26 cellular contexts compared by ENCODE assay signal in genomic region chr3:29203846-29204245, GRCh38.
"Had no signal": no experiment of that assay in that cellular context is flagged by ENCODE, and none has a peak within 500 bp of the region (broad histone marks: within the 10 kb centered on the region; RNA-seq: fewer than 3 reads in every experiment).

No MANE protein-coding gene starts in this region.

- H3K36me3 ChIP-seq: esophagus muscularis mucosa, gastroesophageal sphincter, left ventricle myocardium inferior, lower lobe of right lung, neural progenitor cell, right lobe of liver, tibial artery, upper lobe of left lung, uterus had no signal

- H3K27me3 ChIP-seq: esophagus muscularis mucosa, gastroesophageal sphincter, neural progenitor cell, right lobe of liver, tibial artery, upper lobe of left lung, uterus had no signal

- H2AFZ ChIP-seq: neural progenitor cell had no signal

- H3K9me3 ChIP-seq: esophagus muscularis mucosa, gastroesophageal sphincter, left ventricle myocardium inferior, lower lobe of right lung, psoas muscle, right lobe of liver, tibial artery, upper lobe of left lung, uterus had no signal

- H3K27ac ChIP-seq: dorsolateral prefrontal cortex, epithelial cell of prostate, esophagus muscularis mucosa, gastroesophageal sphincter, left ventricle myocardium inferior, lower lobe of right lung, neural progenitor cell, psoas muscle, right lobe of liver, tibial artery, upper lobe of left lung, uterus had no signal

- H3K4me1 ChIP-seq: esophagus muscularis mucosa, gastroesophageal sphincter, left ventricle myocardium inferior, lower lobe of right lung, neural progenitor cell, psoas muscle, right lobe of liver, tibial artery, upper lobe of left lung, uterus had no signal

- FAIRE-seq: endometrium, kidney had no signal

- DNase-seq: cortex of kidney; dorsolateral prefrontal cortex; effector memory CD4-positive, alpha-beta T cell; glutamatergic neuron; immature natural killer cell; kidney; left cardiac atrium; left ventricle myocardium inferior; lower lobe of right lung; nucleus accumbens; psoas muscle; retina; right lobe of liver; stimulated activated CD4-positive, alpha-beta T cell treated with anti-CD3 and anti-CD28 coated beads, Interleukin-4, amount 100 ng/mL, for 1 hour; stimulated activated CD8-positive, alpha-beta memory T cell treated with anti-CD3 and anti-CD28 coated beads, Interleukin-4, amount 100 ng/mL, for 48 hours; stimulated activated naive CD8-positive, alpha-beta T cell treated with anti-CD3 and anti-CD28 coated beads, Interleukin-15, Interleukin-2, amounts not matched to agents 100 U/mL and 50 U/mL, for 24 hours; tibial artery; upper lobe of left lung; uterus had no signal

- H3K4me2 ChIP-seq: neural progenitor cell had no signal

- H3K9ac ChIP-seq: neural progenitor cell had no signal

- H3K4me3 ChIP-seq: dorsolateral prefrontal cortex, esophagus muscularis mucosa, gastroesophageal sphincter, left ventricle myocardium inferior, lower lobe of right lung, neural progenitor cell, psoas muscle, right lobe of liver, tibial artery, upper lobe of left lung, uterus had no signal

- ATAC-seq: gastroesophageal sphincter; left cardiac atrium; lower lobe of right lung; natural killer cell treated with Interleukin-12 subunit alpha and Interleukin-12 subunit beta and Interleukin-15 and Interleukin-18, amount 100 ng/mL, for 72 hours; psoas muscle; right lobe of liver; stimulated activated effector memory CD8-positive, alpha-beta T cell treated with anti-CD3 and anti-CD28 coated beads, Interleukin-12 subunit alpha, Interleukin-12 subunit beta, amount 100 ng/mL, for 72 hours; stimulated activated naive CD8-positive, alpha-beta T cell treated with anti-CD3 and anti-CD28 coated beads, Interleukin-15, Interleukin-2, amounts not matched to agents 100 U/mL and 50 U/mL, for 24 hours had no signal
